1 cellular context compared by ENCODE assay signal in genomic region chr1:31562707-31563360, GRCh38.
TF ChIP-seq lines count a peak whose summit lies in the region.

No MANE protein-coding gene starts in this region.

TF ChIP-seq in HepG2, 621 proteins besides CTCF, POLR2A, EP300 and RAD21 (continued from another document):
- TF ChIP-seq TEAD3 (CRISPR knock-in tag; optimal IDR thresholded peaks at IDR 0.05; ENCODE audit: borderline replicate concordance) (peak; percentile 10), TSC22D2 (CRISPR knock-in tag; IDR thresholded peaks at IDR 0.05; ENCODE audit: borderline replicate concordance) (no peak), ZFP36L2 (CRISPR knock-in tag; IDR thresholded peaks at IDR 0.05) (no peak), TOE1 (CRISPR knock-in tag; IDR thresholded peaks at IDR 0.05) (no peak), FOXO4 (CRISPR knock-in tag; conservative IDR thresholded peaks at IDR 0.05) (no peak), RAD51 (IDR thresholded peaks at IDR 0.05; ENCODE audit: borderline replicate concordance) (no peak)
